ENCODE assay signal across 1 cellular context in genomic region chr7:139118803-139119485, GRCh38.
TF ChIP-seq lines count a peak whose summit lies in the region.

No MANE protein-coding gene starts in this region.

TF ChIP-seq in GM12878, 131 proteins besides CTCF, POLR2A, EP300 and RAD21 (continued from another document and continues in another):
- TF ChIP-seq PKNOX1 (IDR thresholded peaks at IDR 0.05) (no peak), JUNB (IDR thresholded peaks at IDR 0.05) (no peak), RFX5 (IDR thresholded peaks at IDR 0.05; ENCODE audit: low read depth, low read length) (no peak), SP1 (IDR thresholded peaks at IDR 0.05; ENCODE audit: low read depth, low read length) (no peak), MXI1 (IDR thresholded peaks at IDR 0.05; ENCODE audit: low read depth, low read length) (peak; percentile 74), SUZ12 (IDR thresholded peaks at IDR 0.05; ENCODE audit: unreplicated experiment) (no peak), PAX5 (IDR thresholded peaks at IDR 0.05; ENCODE audit: borderline replicate concordance, low read depth, low read length) (peak; percentile 76), BCL3 (IDR thresholded peaks at IDR 0.05; ENCODE audit: borderline replicate concordance, insufficient read depth, low read depth, low read length, poor library complexity, severe bottlenecking) (no peak), ZZZ3 (IDR thresholded peaks at IDR 0.05; ENCODE audit: control insufficient read depth, insufficient read length, low read depth) (no peak), ZBED1 (IDR thresholded peaks at IDR 0.05; ENCODE audit: borderline replicate concordance) (no peak), ETV6 (conservative IDR thresholded peaks at IDR 0.05 in 1 of 2, IDR thresholded peaks at IDR 0.05 in 1 of 2; ENCODE audit: borderline replicate concordance in 1 of 2, low read depth in 1 of 2) (peak in 1 of 2 experiments; percentile 70; a peak in 2 of 4 replicates), CEBPZ (IDR thresholded peaks at IDR 0.05; ENCODE audit: low read depth, low read length) (no peak), BCL11A (IDR thresholded peaks at IDR 0.05; ENCODE audit: low read depth, low read length) (no peak), SMAD5 (IDR thresholded peaks at IDR 0.05; ENCODE audit: low read depth) (no peak), SMC3 (IDR thresholded peaks at IDR 0.05; ENCODE audit: borderline replicate concordance, low read length) (no peak), SREBF2 (IDR thresholded peaks at IDR 0.05; ENCODE audit: low read length) (no peak), TCF12 (IDR thresholded peaks at IDR 0.05; ENCODE audit: low read depth, low read length) (0 out of 2 replicates have a peak, but pooled peaks have one; percentile 17), CEBPB (IDR thresholded peaks at IDR 0.05; ENCODE audit: borderline replicate concordance in 1 of 2, low read depth in 2 of 2, low read length in 2 of 2) (no peak), CUX1 (IDR thresholded peaks at IDR 0.05; ENCODE audit: insufficient replicate concordance, low read depth, low read length) (no peak), TARDBP (IDR thresholded peaks at IDR 0.05; ENCODE audit: borderline replicate concordance) (no peak), NRF1 (conservative IDR thresholded peaks at IDR 0.05; ENCODE audit: low read depth, low read length) (no peak), BACH1 (IDR thresholded peaks at IDR 0.05; ENCODE audit: borderline replicate concordance) (no peak), BHLHE40 (IDR thresholded peaks at IDR 0.05; ENCODE audit: borderline replicate concordance in 1 of 2, low read depth in 2 of 2, low read length in 1 of 2) (peak; percentile 44 to 77; a peak in 2 of 4 replicates), SRF (IDR thresholded peaks at IDR 0.05; ENCODE audit: low read depth in 2 of 2, low read length in 2 of 2) (no peak), MEF2A (IDR thresholded peaks at IDR 0.05; ENCODE audit: insufficient read depth, low read depth, low read length) (0 out of 2 replicates have a peak, but pooled peaks have one; percentile 4), MTA2 (IDR thresholded peaks at IDR 0.05; ENCODE audit: low read depth) (peak; percentile 81), SKIL (IDR thresholded peaks at IDR 0.05; ENCODE audit: low read depth, poor library complexity, severe bottlenecking) (peak; percentile 71), ATF7 (IDR thresholded peaks at IDR 0.05; ENCODE audit: low read depth) (peak; percentile 95), ZNF24 (IDR thresholded peaks at IDR 0.05) (no peak)
- TF ChIP-seq, protein P1, sequence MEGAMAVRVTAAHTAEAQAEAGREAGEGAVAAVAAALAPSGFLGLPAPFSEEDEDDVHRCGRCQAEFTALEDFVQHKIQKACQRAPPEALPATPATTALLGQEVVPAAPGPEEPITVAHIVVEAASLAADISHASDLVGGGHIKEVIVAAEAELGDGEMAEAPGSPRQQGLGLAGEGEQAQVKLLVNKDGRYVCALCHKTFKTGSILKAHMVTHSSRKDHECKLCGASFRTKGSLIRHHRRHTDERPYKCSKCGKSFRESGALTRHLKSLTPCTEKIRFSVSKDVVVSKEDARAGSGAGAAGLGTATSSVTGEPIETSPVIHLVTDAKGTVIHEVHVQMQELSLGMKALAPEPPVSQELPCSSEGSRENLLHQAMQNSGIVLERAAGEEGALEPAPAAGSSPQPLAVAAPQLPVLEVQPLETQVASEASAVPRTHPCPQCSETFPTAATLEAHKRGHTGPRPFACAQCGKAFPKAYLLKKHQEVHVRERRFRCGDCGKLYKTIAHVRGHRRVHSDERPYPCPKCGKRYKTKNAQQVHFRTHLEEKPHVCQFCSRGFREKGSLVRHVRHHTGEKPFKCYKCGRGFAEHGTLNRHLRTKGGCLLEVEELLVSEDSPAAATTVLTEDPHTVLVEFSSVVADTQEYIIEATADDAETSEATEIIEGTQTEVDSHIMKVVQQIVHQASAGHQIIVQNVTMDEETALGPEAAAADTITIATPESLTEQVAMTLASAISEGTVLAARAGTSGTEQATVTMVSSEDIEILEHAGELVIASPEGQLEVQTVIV (IDR thresholded peaks at IDR 0.05; ENCODE audit: borderline replicate concordance, partially characterized antibody) = no peak
- TF ChIP-seq, protein P2, sequence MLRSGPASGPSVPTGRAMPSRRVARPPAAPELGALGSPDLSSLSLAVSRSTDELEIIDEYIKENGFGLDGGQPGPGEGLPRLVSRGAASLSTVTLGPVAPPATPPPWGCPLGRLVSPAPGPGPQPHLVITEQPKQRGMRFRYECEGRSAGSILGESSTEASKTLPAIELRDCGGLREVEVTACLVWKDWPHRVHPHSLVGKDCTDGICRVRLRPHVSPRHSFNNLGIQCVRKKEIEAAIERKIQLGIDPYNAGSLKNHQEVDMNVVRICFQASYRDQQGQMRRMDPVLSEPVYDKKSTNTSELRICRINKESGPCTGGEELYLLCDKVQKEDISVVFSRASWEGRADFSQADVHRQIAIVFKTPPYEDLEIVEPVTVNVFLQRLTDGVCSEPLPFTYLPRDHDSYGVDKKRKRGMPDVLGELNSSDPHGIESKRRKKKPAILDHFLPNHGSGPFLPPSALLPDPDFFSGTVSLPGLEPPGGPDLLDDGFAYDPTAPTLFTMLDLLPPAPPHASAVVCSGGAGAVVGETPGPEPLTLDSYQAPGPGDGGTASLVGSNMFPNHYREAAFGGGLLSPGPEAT (IDR thresholded peaks at IDR 0.05; ENCODE audit: low read depth) = no peak
- TF ChIP-seq, protein P3, sequence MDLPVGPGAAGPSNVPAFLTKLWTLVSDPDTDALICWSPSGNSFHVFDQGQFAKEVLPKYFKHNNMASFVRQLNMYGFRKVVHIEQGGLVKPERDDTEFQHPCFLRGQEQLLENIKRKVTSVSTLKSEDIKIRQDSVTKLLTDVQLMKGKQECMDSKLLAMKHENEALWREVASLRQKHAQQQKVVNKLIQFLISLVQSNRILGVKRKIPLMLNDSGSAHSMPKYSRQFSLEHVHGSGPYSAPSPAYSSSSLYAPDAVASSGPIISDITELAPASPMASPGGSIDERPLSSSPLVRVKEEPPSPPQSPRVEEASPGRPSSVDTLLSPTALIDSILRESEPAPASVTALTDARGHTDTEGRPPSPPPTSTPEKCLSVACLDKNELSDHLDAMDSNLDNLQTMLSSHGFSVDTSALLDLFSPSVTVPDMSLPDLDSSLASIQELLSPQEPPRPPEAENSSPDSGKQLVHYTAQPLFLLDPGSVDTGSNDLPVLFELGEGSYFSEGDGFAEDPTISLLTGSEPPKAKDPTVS (IDR thresholded peaks at IDR 0.05; ENCODE audit: low read depth, low read length) = no peak
- TF ChIP-seq, protein P4, sequence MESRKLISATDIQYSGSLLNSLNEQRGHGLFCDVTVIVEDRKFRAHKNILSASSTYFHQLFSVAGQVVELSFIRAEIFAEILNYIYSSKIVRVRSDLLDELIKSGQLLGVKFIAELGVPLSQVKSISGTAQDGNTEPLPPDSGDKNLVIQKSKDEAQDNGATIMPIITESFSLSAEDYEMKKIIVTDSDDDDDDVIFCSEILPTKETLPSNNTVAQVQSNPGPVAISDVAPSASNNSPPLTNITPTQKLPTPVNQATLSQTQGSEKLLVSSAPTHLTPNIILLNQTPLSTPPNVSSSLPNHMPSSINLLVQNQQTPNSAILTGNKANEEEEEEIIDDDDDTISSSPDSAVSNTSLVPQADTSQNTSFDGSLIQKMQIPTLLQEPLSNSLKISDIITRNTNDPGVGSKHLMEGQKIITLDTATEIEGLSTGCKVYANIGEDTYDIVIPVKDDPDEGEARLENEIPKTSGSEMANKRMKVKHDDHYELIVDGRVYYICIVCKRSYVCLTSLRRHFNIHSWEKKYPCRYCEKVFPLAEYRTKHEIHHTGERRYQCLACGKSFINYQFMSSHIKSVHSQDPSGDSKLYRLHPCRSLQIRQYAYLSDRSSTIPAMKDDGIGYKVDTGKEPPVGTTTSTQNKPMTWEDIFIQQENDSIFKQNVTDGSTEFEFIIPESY (IDR thresholded peaks at IDR 0.05) = no peak
